Comparison of ENCODE assay signal across 11 cellular contexts in genomic region chr17:42660692-42661345, GRCh38. TPM values are rescaled to one million over a fixed set of nuclear protein-coding genes. Genes with fewer than 3 reads are reported as not detected.
DNase-seq lines count a peak whose midpoint lies in the region; ATAC-seq, FAIRE-seq and TF ChIP-seq lines count a peak whose summit lies in the region.
"Had no signal": no experiment of that assay in that cellular context is flagged by ENCODE, and none has a peak within 500 bp of the region (broad histone marks: within the 10 kb centered on the region; RNA-seq: fewer than 3 reads in every experiment).

No MANE protein-coding gene starts in this region.

- no peaks in the 10 kb centered on the region for H3K27me3 Mint-ChIP-seq in activated naive CD8-positive, alpha-beta T cell
- no peaks in the 10 kb centered on the region for H3K27me3 Mint-ChIP-seq in activated naive CD8-positive, alpha-beta T cell treated with anti-CD3 and anti-CD28 coated beads, Interleukin-2, amount 50 U/mL, for 24 hours
- peaks cover 3% of the 10 kb centered on the region; the same call in 1 of the 2 replicates for H3K27me3 Mint-ChIP-seq in WTC11 (ENCODE audit: low read depth)
- H3K27me3 Mint-ChIP-seq in activated CD4-positive, alpha-beta T cell treated with anti-CD3 and anti-CD28 coated beads, Interleukin-2, amount 10 ng/mL, durations not matched to agents 24 days and 14 days: peaks cover 3% of the 10 kb centered on the region

- FAIRE-seq in urothelium cell line (lab: Jason Lieb, UNC): no peak

- ATAC-seq in activated naive CD8-positive, alpha-beta T cell treated with anti-CD3 and anti-CD28 coated beads, Interleukin-2, amount 50 U/mL, for 24 hours: no peak
- ATAC-seq in WTC11 (no peak), GM21576 (IDR thresholded peaks at IDR 0.05; ENCODE audit: unreplicated experiment) (no peak)

- TF ChIP-seq CTCF in WTC11 (IDR thresholded peaks at IDR 0.05): no peak

- no peak overlapping the region for H3K27ac Mint-ChIP-seq in activated naive CD8-positive, alpha-beta T cell
- no peak overlapping the region for H3K27ac Mint-ChIP-seq in activated naive CD8-positive, alpha-beta T cell treated with anti-CD3 and anti-CD28 coated beads, Interleukin-2, amount 50 U/mL, for 24 hours
- H3K27ac Mint-ChIP-seq in WTC11: no peak overlapping the region
- no peak overlapping the region for H3K27ac Mint-ChIP-seq in activated CD4-positive, alpha-beta T cell treated with anti-CD3 and anti-CD28 coated beads, Interleukin-2, amount 10 ng/mL, durations not matched to agents 24 days and 14 days

- H3K9ac ChIP-seq in iPS-18a (ENCODE audit: low read length): no peak overlapping the region

- POLR2A ChIA-PET in WTC11 (lab: Charles Lee): interaction anchor here (0.7 to 1.5 kb wide), 2 partner anchors 9 to 17 kb away, joined by 3 to 4 read pairs; no protein-coding TSS in a partner anchor

- H3K27ac ChIP-seq in iPS-18a (ENCODE audit: low read length): no peak overlapping the region

- no peaks in the 10 kb centered on the region for H3K9me3 ChIP-seq in iPS-18a (ENCODE audit: control insufficient read depth, low read depth, low read length)
- H3K9me3 ChIP-seq: ovary had no signal

- intact Hi-C loops in activated CD4-positive, alpha-beta T cell treated with anti-CD3 and anti-CD28 coated beads, Interleukin-2, amount 10 ng/mL, durations not matched to agents 24 days and 14 days (cut with micrococcal nuclease): no loop called here

- H3K36me3 ChIP-seq in iPS-18a (ENCODE audit: control insufficient read depth, low read depth, low read length): peaks cover 4% of the 10 kb centered on the region
- H3K36me3 ChIP-seq: ovary had no signal

- peak overlapping the region; percentile 6 for H3K4me3 ChIP-seq in iPS-18a (ENCODE audit: low read length)
- H3K4me3 ChIP-seq: ovary had no signal

- no peaks in the 10 kb centered on the region for H3K27me3 ChIP-seq in iPS-18a (ENCODE audit: control insufficient read depth, insufficient read depth, low read length)
- H3K27me3 ChIP-seq: ovary had no signal

- no peaks in the 10 kb centered on the region for H3K36me3 Mint-ChIP-seq in activated naive CD8-positive, alpha-beta T cell
- H3K36me3 Mint-ChIP-seq in activated naive CD8-positive, alpha-beta T cell treated with anti-CD3 and anti-CD28 coated beads, Interleukin-2, amount 50 U/mL, for 24 hours (ENCODE audit: low read depth): peaks cover 7% of the 10 kb centered on the region
- peaks cover 26% of the 10 kb centered on the region for H3K36me3 Mint-ChIP-seq in WTC11
- H3K36me3 Mint-ChIP-seq in activated CD4-positive, alpha-beta T cell treated with anti-CD3 and anti-CD28 coated beads, Interleukin-2, amount 10 ng/mL, durations not matched to agents 24 days and 14 days (ENCODE audit: low read depth): peaks cover 9% of the 10 kb centered on the region

- H3K4me1 Mint-ChIP-seq in activated naive CD8-positive, alpha-beta T cell (ENCODE audit: low read depth): peaks cover 16% of the 10 kb centered on the region
- peaks cover 21% of the 10 kb centered on the region for H3K4me1 Mint-ChIP-seq in activated naive CD8-positive, alpha-beta T cell treated with anti-CD3 and anti-CD28 coated beads, Interleukin-2, amount 50 U/mL, for 24 hours
- H3K4me1 Mint-ChIP-seq in WTC11: peaks cover 7% of the 10 kb centered on the region
- peaks cover 21% of the 10 kb centered on the region for H3K4me1 Mint-ChIP-seq in activated CD4-positive, alpha-beta T cell treated with anti-CD3 and anti-CD28 coated beads, Interleukin-2, amount 10 ng/mL, durations not matched to agents 24 days and 14 days

- DNase-seq in activated naive CD8-positive, alpha-beta T cell treated with anti-CD3 and anti-CD28 coated beads, Interleukin-2, amount 50 U/mL, for 24 hours: no peak
- DNase-seq in WTC11 (ENCODE audit: low spot score): no peak
- peak; percentile 80 for DNase-seq in urothelium cell line (ENCODE audit: low spot score)
- DNase-seq in activated CD4-positive, alpha-beta T cell treated with anti-CD3 and anti-CD28 coated beads, Interleukin-2, amount 10 ng/mL, durations not matched to agents 24 days and 14 days: no peak
- DNase-seq in activated T-cell treated with anti-CD3 and anti-CD28 coated beads for 4 hours: no peak
- DNase-seq: activated gamma-delta T cell treated with Interleukin-2 at 50 U/mL for 16 hours; stimulated activated CD8-positive, alpha-beta memory T cell treated with anti-CD3 and anti-CD28 coated beads, Interleukin-4, amount 100 ng/mL, for 48 hours had no signal

- H3K4me1 ChIP-seq in iPS-18a (ENCODE audit: control insufficient read depth, low read depth, low read length): peaks cover 7% of the 10 kb centered on the region

- peak overlapping the region; percentile 63 for H3K4me3 Mint-ChIP-seq in activated naive CD8-positive, alpha-beta T cell
- H3K4me3 Mint-ChIP-seq in activated naive CD8-positive, alpha-beta T cell treated with anti-CD3 and anti-CD28 coated beads, Interleukin-2, amount 50 U/mL, for 24 hours: no peak overlapping the region
- peak overlapping the region; percentile 85; the same call in 1 of the 2 replicates for H3K4me3 Mint-ChIP-seq in WTC11
- no peak overlapping the region for H3K4me3 Mint-ChIP-seq in activated CD4-positive, alpha-beta T cell treated with anti-CD3 and anti-CD28 coated beads, Interleukin-2, amount 10 ng/mL, durations not matched to agents 24 days and 14 days

- CTCF ChIA-PET in WTC11 (lab: Charles Lee): interaction anchor here (1.7 to 3.9 kb wide), 8 partner anchors 13 to 163 kb away, joined by 5 to 44 read pairs (median 13); partner anchors contain the start of genes BECN1, PLEKHH3, PSMC3IP and RETREG3

- H3K9me3 Mint-ChIP-seq in activated naive CD8-positive, alpha-beta T cell (ENCODE audit: low read depth): no peaks in the 10 kb centered on the region
- H3K9me3 Mint-ChIP-seq in activated naive CD8-positive, alpha-beta T cell treated with anti-CD3 and anti-CD28 coated beads, Interleukin-2, amount 50 U/mL, for 24 hours: peaks cover 9% of the 10 kb centered on the region
- H3K9me3 Mint-ChIP-seq in WTC11: peaks cover 10% of the 10 kb centered on the region
- H3K9me3 Mint-ChIP-seq in activated CD4-positive, alpha-beta T cell treated with anti-CD3 and anti-CD28 coated beads, Interleukin-2, amount 10 ng/mL, durations not matched to agents 24 days and 14 days: peaks cover 8% of the 10 kb centered on the region

TF ChIP-seq in WTC11, 78 proteins besides CTCF, POLR2A, EP300 and RAD21 (continues in another document):
- TF ChIP-seq, protein P1, sequence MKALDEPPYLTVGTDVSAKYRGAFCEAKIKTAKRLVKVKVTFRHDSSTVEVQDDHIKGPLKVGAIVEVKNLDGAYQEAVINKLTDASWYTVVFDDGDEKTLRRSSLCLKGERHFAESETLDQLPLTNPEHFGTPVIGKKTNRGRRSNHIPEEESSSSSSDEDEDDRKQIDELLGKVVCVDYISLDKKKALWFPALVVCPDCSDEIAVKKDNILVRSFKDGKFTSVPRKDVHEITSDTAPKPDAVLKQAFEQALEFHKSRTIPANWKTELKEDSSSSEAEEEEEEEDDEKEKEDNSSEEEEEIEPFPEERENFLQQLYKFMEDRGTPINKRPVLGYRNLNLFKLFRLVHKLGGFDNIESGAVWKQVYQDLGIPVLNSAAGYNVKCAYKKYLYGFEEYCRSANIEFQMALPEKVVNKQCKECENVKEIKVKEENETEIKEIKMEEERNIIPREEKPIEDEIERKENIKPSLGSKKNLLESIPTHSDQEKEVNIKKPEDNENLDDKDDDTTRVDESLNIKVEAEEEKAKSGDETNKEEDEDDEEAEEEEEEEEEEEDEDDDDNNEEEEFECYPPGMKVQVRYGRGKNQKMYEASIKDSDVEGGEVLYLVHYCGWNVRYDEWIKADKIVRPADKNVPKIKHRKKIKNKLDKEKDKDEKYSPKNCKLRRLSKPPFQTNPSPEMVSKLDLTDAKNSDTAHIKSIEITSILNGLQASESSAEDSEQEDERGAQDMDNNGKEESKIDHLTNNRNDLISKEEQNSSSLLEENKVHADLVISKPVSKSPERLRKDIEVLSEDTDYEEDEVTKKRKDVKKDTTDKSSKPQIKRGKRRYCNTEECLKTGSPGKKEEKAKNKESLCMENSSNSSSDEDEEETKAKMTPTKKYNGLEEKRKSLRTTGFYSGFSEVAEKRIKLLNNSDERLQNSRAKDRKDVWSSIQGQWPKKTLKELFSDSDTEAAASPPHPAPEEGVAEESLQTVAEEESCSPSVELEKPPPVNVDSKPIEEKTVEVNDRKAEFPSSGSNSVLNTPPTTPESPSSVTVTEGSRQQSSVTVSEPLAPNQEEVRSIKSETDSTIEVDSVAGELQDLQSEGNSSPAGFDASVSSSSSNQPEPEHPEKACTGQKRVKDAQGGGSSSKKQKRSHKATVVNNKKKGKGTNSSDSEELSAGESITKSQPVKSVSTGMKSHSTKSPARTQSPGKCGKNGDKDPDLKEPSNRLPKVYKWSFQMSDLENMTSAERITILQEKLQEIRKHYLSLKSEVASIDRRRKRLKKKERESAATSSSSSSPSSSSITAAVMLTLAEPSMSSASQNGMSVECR (CRISPR knock-in tag; IDR thresholded peaks at IDR 0.05; ENCODE audit: borderline replicate concordance): no peak
- no peak for TF ChIP-seq MYBL2 (CRISPR knock-in tag; IDR thresholded peaks at IDR 0.05)

RNA-seq across cellular contexts. Expression of gene TUBG2, which starts 1.7 kb away (rescaled TPM):
- total RNA-seq in WTC11 (2021): 22.1 to 26.7 TPM (median 22.2 TPM) in 3 replicates
- 11.8 and 12.9 TPM in 2 replicates for total RNA-seq in activated CD4-positive, alpha-beta T cell treated with anti-CD3 and anti-CD28 coated beads, Interleukin-2, amount 10 ng/mL, durations not matched to agents 24 days and 14 days

RNA-seq across cellular contexts. Expression of gene PLEKHH3, which starts 16.0 kb away (rescaled TPM):
- 33.0 to 40.2 TPM (median 35.6 TPM) in 3 replicates for total RNA-seq in WTC11 (2021)
- 0.77 and 1.1 TPM in 2 replicates for total RNA-seq in activated CD4-positive, alpha-beta T cell treated with anti-CD3 and anti-CD28 coated beads, Interleukin-2, amount 10 ng/mL, durations not matched to agents 24 days and 14 days

RNA-seq across cellular contexts. Expression of gene CCR10, which starts 20.8 kb away (rescaled TPM):
- total RNA-seq in WTC11 (2021): 3.7 to 4.4 TPM (median 4.2 TPM) in 3 replicates
- 0.17 and 0.75 TPM in 2 replicates for total RNA-seq in activated CD4-positive, alpha-beta T cell treated with anti-CD3 and anti-CD28 coated beads, Interleukin-2, amount 10 ng/mL, durations not matched to agents 24 days and 14 days

RNA-seq across cellular contexts. Expression of gene CNTNAP1, which starts 21.5 kb away (rescaled TPM):
- total RNA-seq in WTC11 (2021): 12.1 to 12.7 TPM (median 12.7 TPM) in 3 replicates
- total RNA-seq in activated CD4-positive, alpha-beta T cell treated with anti-CD3 and anti-CD28 coated beads, Interleukin-2, amount 10 ng/mL, durations not matched to agents 24 days and 14 days: 3.0 and 3.2 TPM in 2 replicates

RNA-seq across cellular contexts. Expression of gene TUBG1, which starts 51.3 kb away (rescaled TPM):
- 130 to 141 TPM (median 140 TPM) in 3 replicates for total RNA-seq in WTC11 (2021)
- 99.9 and 100 TPM in 2 replicates for total RNA-seq in activated CD4-positive, alpha-beta T cell treated with anti-CD3 and anti-CD28 coated beads, Interleukin-2, amount 10 ng/mL, durations not matched to agents 24 days and 14 days

Comparison
In these comparisons a context has a peak if more than half of its experiments do, and no peak if none do; other contexts are left out.
1. H3K4me3 Mint-ChIP-seq: peak in activated naive CD8-positive, alpha-beta T cell (single experiment) and WTC11 (single experiment); none in activated naive CD8-positive, alpha-beta T cell treated with anti-CD3 and anti-CD28 coated beads, Interleukin-2, amount 50 U/mL, for 24 hours (single experiment) and activated CD4-positive, alpha-beta T cell treated with anti-CD3 and anti-CD28 coated beads, Interleukin-2, amount 10 ng/mL, durations not matched to agents 24 days and 14 days (single experiment).
2. RNA of gene PLEKHH3, which starts 16.0 kb away (total RNA-seq): 33.0 to 40.2 TPM in WTC11; 0.77 to 1.1 TPM in activated CD4-positive, alpha-beta T cell treated with anti-CD3 and anti-CD28 coated beads, Interleukin-2, amount 10 ng/mL, durations not matched to agents 24 days and 14 days; every median in the first group is over 10 times any median in the second.